In genomic region chr11:236774-237767, GRCh38 we compare ENCODE assay signal across 8 cellular contexts. TPM values are rescaled to one million over a fixed set of nuclear protein-coding genes. Genes with fewer than 3 reads are reported as not detected.
DNase-seq lines count a peak whose midpoint lies in the region; ATAC-seq lines count a peak whose summit lies in the region.

Gene PSMD13 (plus strand): TSS chr11:236976. CDS start chr11:237050, 74 bp downstream.

- peak; percentile 79 for DNase-seq in A172 (ENCODE audit: low spot score)
- peak; percentile 56 for DNase-seq in NCI-H2171 (lab: John Stamatoyannopoulos, UW)
- DNase-seq in activated CD4-positive, CD25-positive, alpha-beta regulatory T cell treated with anti-CD3 and anti-CD28 coated beads, Interleukin-2, amount 50 U/mL, for 16 hours (ENCODE audit: low read depth, low spot score): peak; percentile 73
- peak; percentile 86 for DNase-seq in central memory CD4-positive, alpha-beta T cell
- DNase-seq in islet precursor cell: peak; percentile 91
- DNase-seq in stimulated activated CD4-positive, alpha-beta T cell treated with anti-CD3 and anti-CD28 coated beads, Interleukin-12 subunit alpha, Interleukin-12 subunit beta, amount 100 ng/mL, for 48 hours (ENCODE audit: low read depth in 2 of 3, low spot score in 1 of 3): peak; percentile 84 to 89 (median 85)

- ATAC-seq in GM18511 (IDR thresholded peaks at IDR 0.05; ENCODE audit: unreplicated experiment): peak; percentile 86
- ATAC-seq in HG03039 (IDR thresholded peaks at IDR 0.05; ENCODE audit: unreplicated experiment): peak; percentile 77

RNA-seq across cellular contexts. Expression of gene PSMD13, which starts in this region (rescaled TPM):
- 279 and 376 TPM in 2 replicates for total RNA-seq in A172 (2014; rRNA removed; shearing (Covaris generic))

Comparison
In these comparisons a context has a peak if more than half of its experiments do, and no peak if none do; other contexts are left out.
1. Peak in every context shown above with its lines: DNase-seq and ATAC-seq.